1 cellular context compared by ENCODE assay signal in the genomic region with DNA sequence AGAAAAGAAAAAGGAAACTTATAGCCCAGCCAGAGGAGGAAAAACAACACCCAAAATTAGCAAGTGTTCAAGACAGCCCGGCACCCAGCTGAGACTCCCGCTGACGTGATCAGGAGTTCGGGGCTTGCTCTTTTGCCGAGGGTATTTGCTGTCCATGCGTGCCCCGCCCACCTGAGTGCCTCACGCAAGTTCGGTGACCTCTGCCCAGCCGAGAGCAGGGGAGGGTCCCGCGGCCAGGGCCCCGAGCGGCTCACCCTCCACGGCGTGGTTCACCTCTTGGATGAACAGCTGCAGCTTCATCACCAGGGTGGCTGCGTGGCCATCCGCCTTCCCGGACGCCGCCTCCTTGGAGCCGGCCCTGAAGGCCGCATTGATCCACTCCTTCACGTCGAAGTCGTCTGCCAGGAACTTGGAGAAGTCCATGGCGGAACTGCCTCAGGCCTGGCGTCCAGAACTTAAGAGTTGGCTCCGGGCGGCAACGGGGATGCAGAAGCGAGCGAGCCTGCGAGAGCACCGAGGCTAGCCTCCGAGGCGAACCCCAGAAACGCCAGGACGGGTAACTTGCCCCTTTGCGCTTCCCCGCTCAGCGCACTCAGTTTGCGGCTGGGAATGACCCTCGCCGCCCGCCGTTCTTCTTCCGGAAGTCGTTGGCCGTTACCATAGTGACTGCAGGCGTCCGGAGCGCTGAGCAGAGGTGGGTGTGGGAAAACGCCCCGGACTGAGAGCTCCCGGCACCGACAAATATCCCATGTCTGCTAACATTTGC.
TF ChIP-seq lines count a peak whose summit lies in the region.

A gene (minus strand): TSS at position 618 of the 766 bp plus-strand sequence. CDS start 195 bp downstream, at position 423.

TF ChIP-seq in HEK293, 187 proteins besides CTCF, POLR2A, EP300 and RAD21 (continued from another document and continues in another):
- no peak for TF ChIP-seq PRDM1 (tag by site-specific recombination; IDR thresholded peaks at IDR 0.05)
- no peak for TF ChIP-seq ZNF292 (tag by site-specific recombination; IDR thresholded peaks at IDR 0.05; ENCODE audit: borderline replicate concordance, low read depth)
- no peak for TF ChIP-seq GFI1B (tag by site-specific recombination; IDR thresholded peaks at IDR 0.05)
- TF ChIP-seq, protein P1, sequence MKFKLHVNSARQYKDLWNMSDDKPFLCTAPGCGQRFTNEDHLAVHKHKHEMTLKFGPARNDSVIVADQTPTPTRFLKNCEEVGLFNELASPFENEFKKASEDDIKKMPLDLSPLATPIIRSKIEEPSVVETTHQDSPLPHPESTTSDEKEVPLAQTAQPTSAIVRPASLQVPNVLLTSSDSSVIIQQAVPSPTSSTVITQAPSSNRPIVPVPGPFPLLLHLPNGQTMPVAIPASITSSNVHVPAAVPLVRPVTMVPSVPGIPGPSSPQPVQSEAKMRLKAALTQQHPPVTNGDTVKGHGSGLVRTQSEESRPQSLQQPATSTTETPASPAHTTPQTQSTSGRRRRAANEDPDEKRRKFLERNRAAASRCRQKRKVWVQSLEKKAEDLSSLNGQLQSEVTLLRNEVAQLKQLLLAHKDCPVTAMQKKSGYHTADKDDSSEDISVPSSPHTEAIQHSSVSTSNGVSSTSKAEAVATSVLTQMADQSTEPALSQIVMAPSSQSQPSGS (tag by site-specific recombination; IDR thresholded peaks at IDR 0.05; ENCODE audit: low read depth): 0 out of 2 replicates have a peak, but pooled peaks have one; percentile 5
- TF ChIP-seq ZNF530 (tag by site-specific recombination; IDR thresholded peaks at IDR 0.05; ENCODE audit: low read depth): no peak
- TF ChIP-seq ZNF626 (tag by site-specific recombination; IDR thresholded peaks at IDR 0.05): no peak
- no peak for TF ChIP-seq ZNF521 (tag by site-specific recombination; IDR thresholded peaks at IDR 0.05)
- TF ChIP-seq ZNF473 (tag by site-specific recombination; IDR thresholded peaks at IDR 0.05): no peak
- TF ChIP-seq ZNF76 (tag by site-specific recombination; IDR thresholded peaks at IDR 0.05; ENCODE audit: borderline replicate concordance, low read depth): peak; percentile 71
- no peak for TF ChIP-seq ZSCAN23 (tag by site-specific recombination; IDR thresholded peaks at IDR 0.05)
- no peak for TF ChIP-seq ZNF266 (tag by site-specific recombination; IDR thresholded peaks at IDR 0.05; ENCODE audit: low read depth)
- TF ChIP-seq, protein P2, sequence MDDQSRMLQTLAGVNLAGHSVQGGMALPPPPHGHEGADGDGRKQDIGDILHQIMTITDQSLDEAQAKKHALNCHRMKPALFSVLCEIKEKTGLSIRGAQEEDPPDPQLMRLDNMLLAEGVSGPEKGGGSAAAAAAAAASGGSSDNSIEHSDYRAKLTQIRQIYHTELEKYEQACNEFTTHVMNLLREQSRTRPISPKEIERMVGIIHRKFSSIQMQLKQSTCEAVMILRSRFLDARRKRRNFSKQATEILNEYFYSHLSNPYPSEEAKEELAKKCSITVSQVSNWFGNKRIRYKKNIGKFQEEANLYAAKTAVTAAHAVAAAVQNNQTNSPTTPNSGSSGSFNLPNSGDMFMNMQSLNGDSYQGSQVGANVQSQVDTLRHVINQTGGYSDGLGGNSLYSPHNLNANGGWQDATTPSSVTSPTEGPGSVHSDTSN (CRISPR knock-in tag; IDR thresholded peaks at IDR 0.05): no peak
- no peak for TF ChIP-seq ZNF239 (tag by site-specific recombination; IDR thresholded peaks at IDR 0.05)
- no peak for TF ChIP-seq ZNF155 (tag by site-specific recombination; IDR thresholded peaks at IDR 0.05)
- TF ChIP-seq ZNF391 (tag by site-specific recombination; IDR thresholded peaks at IDR 0.05; ENCODE audit: borderline replicate concordance, low read depth): peak; percentile 81; the same call in 1 of the 2 replicates
- no peak; the same call in none of the 2 replicates for TF ChIP-seq ZNF341 (tag by site-specific recombination; IDR thresholded peaks at IDR 0.05; ENCODE audit: low read depth)
- TF ChIP-seq ZNF404 (tag by site-specific recombination; IDR thresholded peaks at IDR 0.05): no peak
- no peak for TF ChIP-seq BCL11B (tag by site-specific recombination; IDR thresholded peaks at IDR 0.05; ENCODE audit: low read depth)
- TF ChIP-seq ZNF571 (tag by site-specific recombination; IDR thresholded peaks at IDR 0.05): no peak
- TF ChIP-seq, protein P3, sequence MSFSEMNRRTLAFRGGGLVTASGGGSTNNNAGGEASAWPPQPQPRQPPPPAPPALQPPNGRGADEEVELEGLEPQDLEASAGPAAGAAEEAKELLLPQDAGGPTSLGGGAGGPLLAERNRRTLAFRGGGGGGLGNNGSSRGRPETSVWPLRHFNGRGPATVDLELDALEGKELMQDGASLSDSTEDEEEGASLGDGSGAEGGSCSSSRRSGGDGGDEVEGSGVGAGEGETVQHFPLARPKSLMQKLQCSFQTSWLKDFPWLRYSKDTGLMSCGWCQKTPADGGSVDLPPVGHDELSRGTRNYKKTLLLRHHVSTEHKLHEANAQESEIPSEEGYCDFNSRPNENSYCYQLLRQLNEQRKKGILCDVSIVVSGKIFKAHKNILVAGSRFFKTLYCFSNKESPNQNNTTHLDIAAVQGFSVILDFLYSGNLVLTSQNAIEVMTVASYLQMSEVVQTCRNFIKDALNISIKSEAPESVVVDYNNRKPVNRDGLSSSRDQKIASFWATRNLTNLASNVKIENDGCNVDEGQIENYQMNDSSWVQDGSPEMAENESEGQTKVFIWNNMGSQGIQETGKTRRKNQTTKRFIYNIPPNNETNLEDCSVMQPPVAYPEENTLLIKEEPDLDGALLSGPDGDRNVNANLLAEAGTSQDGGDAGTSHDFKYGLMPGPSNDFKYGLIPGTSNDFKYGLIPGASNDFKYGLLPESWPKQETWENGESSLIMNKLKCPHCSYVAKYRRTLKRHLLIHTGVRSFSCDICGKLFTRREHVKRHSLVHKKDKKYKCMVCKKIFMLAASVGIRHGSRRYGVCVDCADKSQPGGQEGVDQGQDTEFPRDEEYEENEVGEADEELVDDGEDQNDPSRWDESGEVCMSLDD (tag by site-specific recombination; IDR thresholded peaks at IDR 0.05): 0 out of 2 replicates have a peak, but pooled peaks have one; percentile 33
- TF ChIP-seq, protein P4, sequence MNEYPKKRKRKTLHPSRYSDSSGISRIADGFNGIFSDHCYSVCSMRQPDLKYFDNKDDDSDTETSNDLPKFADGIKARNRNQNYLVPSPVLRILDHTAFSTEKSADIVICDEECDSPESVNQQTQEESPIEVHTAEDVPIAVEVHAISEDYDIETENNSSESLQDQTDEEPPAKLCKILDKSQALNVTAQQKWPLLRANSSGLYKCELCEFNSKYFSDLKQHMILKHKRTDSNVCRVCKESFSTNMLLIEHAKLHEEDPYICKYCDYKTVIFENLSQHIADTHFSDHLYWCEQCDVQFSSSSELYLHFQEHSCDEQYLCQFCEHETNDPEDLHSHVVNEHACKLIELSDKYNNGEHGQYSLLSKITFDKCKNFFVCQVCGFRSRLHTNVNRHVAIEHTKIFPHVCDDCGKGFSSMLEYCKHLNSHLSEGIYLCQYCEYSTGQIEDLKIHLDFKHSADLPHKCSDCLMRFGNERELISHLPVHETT (tag by site-specific recombination; IDR thresholded peaks at IDR 0.05): peak; percentile 80
- no peak for TF ChIP-seq ZNF791 (tag by site-specific recombination; IDR thresholded peaks at IDR 0.05)
- TF ChIP-seq ZNF585B (tag by site-specific recombination; IDR thresholded peaks at IDR 0.05): no peak
- peak; percentile 96 for TF ChIP-seq ZNF335 (tag by site-specific recombination; conservative IDR thresholded peaks at IDR 0.05)
- no peak for TF ChIP-seq ZNF302 (tag by site-specific recombination; IDR thresholded peaks at IDR 0.05; ENCODE audit: low read depth)
- no peak for TF ChIP-seq ZNF549 (tag by site-specific recombination; IDR thresholded peaks at IDR 0.05)
- TF ChIP-seq KLF16 (tag by site-specific recombination; IDR thresholded peaks at IDR 0.05): peak; percentile 94; the same call in 1 of the 2 replicates
- TF ChIP-seq OVOL3 (tag by site-specific recombination; IDR thresholded peaks at IDR 0.05): 0 out of 2 replicates have a peak, but pooled peaks have one; percentile 43
- peak; percentile 38; the same call in 1 of the 2 replicates for TF ChIP-seq ZNF394 (tag by site-specific recombination; IDR thresholded peaks at IDR 0.05; ENCODE audit: borderline replicate concordance)
- TF ChIP-seq ZNF785 (tag by site-specific recombination; IDR thresholded peaks at IDR 0.05): no peak
- TF ChIP-seq ZNF433 (tag by site-specific recombination; IDR thresholded peaks at IDR 0.05; ENCODE audit: low read depth): no peak
- no peak for TF ChIP-seq ZNF221 (tag by site-specific recombination; IDR thresholded peaks at IDR 0.05; ENCODE audit: borderline replicate concordance)
- no peak for TF ChIP-seq ZBTB1 (tag by site-specific recombination; IDR thresholded peaks at IDR 0.05)
- no peak for TF ChIP-seq ZNF707 (tag by site-specific recombination; IDR thresholded peaks at IDR 0.05)
- no peak for TF ChIP-seq ZNF274 (IDR thresholded peaks at IDR 0.05; ENCODE audit: low read length)
- TF ChIP-seq ZNF274 (tag by site-specific recombination; IDR thresholded peaks at IDR 0.05; ENCODE audit: borderline replicate concordance): no peak
- TF ChIP-seq ZNF202 (tag by site-specific recombination; IDR thresholded peaks at IDR 0.05; ENCODE audit: borderline replicate concordance): no peak
- TF ChIP-seq ZNF248 (tag by site-specific recombination; IDR thresholded peaks at IDR 0.05): no peak
- no peak for TF ChIP-seq ZNF423 (tag by site-specific recombination; IDR thresholded peaks at IDR 0.05)
- peak; percentile 94 for TF ChIP-seq ZXDB (tag by site-specific recombination; IDR thresholded peaks at IDR 0.05)
- TF ChIP-seq ZNF350 (tag by site-specific recombination; IDR thresholded peaks at IDR 0.05): no peak
- TF ChIP-seq ZNF48 (tag by site-specific recombination; IDR thresholded peaks at IDR 0.05): no peak
- TF ChIP-seq GLI4 (tag by site-specific recombination; IDR thresholded peaks at IDR 0.05): peak; percentile 99
- no peak for TF ChIP-seq ZNF23 (tag by site-specific recombination; IDR thresholded peaks at IDR 0.05; ENCODE audit: borderline replicate concordance)
- no peak for TF ChIP-seq ZNF776 (tag by site-specific recombination; IDR thresholded peaks at IDR 0.05; ENCODE audit: borderline replicate concordance)
- TF ChIP-seq GLI2 (tag by site-specific recombination; IDR thresholded peaks at IDR 0.05; ENCODE audit: borderline replicate concordance, low read depth): no peak
- no peak for TF ChIP-seq ZNF223 (tag by site-specific recombination; IDR thresholded peaks at IDR 0.05)
- TF ChIP-seq, protein P5, sequence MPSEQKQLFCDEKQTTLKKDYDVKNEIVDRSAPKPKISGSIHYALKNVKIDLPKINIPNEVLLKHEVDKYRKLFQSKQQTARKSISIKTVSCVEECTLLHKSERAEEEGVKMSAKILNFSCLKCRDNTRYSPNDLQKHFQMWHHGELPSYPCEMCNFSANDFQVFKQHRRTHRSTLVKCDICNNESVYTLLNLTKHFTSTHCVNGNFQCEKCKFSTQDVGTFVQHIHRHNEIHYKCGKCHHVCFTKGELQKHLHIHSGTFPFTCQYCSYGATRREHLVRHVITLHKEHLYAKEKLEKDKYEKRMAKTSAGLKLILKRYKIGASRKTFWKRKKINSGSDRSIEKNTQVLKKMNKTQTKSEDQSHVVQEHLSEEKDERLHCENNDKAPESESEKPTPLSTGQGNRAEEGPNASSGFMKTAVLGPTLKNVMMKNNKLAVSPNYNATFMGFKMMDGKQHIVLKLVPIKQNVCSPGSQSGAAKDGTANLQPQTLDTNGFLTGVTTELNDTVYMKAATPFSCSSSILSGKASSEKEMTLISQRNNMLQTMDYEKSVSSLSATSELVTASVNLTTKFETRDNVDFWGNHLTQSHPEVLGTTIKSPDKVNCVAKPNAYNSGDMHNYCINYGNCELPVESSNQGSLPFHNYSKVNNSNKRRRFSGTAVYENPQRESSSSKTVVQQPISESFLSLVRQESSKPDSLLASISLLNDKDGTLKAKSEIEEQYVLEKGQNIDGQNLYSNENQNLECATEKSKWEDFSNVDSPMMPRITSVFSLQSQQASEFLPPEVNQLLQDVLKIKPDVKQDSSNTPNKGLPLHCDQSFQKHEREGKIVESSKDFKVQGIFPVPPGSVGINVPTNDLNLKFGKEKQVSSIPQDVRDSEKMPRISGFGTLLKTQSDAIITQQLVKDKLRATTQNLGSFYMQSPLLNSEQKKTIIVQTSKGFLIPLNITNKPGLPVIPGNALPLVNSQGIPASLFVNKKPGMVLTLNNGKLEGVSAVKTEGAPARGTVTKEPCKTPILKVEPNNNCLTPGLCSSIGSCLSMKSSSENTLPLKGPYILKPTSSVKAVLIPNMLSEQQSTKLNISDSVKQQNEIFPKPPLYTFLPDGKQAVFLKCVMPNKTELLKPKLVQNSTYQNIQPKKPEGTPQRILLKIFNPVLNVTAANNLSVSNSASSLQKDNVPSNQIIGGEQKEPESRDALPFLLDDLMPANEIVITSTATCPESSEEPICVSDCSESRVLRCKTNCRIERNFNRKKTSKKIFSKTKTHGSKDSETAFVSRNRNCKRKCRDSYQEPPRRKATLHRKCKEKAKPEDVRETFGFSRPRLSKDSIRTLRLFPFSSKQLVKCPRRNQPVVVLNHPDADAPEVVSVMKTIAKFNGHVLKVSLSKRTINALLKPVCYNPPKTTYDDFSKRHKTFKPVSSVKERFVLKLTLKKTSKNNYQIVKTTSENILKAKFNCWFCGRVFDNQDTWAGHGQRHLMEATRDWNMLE (tag by site-specific recombination; conservative IDR thresholded peaks at IDR 0.05; ENCODE audit: low read depth): peak; percentile 46
- TF ChIP-seq, protein P6, sequence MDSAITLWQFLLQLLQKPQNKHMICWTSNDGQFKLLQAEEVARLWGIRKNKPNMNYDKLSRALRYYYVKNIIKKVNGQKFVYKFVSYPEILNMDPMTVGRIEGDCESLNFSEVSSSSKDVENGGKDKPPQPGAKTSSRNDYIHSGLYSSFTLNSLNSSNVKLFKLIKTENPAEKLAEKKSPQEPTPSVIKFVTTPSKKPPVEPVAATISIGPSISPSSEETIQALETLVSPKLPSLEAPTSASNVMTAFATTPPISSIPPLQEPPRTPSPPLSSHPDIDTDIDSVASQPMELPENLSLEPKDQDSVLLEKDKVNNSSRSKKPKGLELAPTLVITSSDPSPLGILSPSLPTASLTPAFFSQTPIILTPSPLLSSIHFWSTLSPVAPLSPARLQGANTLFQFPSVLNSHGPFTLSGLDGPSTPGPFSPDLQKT (IDR thresholded peaks at IDR 0.05; ENCODE audit: borderline replicate concordance, low read depth, low read length): no peak
- peak; percentile 90 for TF ChIP-seq ZNF660 (tag by site-specific recombination; IDR thresholded peaks at IDR 0.05)
- TF ChIP-seq, protein P7, sequence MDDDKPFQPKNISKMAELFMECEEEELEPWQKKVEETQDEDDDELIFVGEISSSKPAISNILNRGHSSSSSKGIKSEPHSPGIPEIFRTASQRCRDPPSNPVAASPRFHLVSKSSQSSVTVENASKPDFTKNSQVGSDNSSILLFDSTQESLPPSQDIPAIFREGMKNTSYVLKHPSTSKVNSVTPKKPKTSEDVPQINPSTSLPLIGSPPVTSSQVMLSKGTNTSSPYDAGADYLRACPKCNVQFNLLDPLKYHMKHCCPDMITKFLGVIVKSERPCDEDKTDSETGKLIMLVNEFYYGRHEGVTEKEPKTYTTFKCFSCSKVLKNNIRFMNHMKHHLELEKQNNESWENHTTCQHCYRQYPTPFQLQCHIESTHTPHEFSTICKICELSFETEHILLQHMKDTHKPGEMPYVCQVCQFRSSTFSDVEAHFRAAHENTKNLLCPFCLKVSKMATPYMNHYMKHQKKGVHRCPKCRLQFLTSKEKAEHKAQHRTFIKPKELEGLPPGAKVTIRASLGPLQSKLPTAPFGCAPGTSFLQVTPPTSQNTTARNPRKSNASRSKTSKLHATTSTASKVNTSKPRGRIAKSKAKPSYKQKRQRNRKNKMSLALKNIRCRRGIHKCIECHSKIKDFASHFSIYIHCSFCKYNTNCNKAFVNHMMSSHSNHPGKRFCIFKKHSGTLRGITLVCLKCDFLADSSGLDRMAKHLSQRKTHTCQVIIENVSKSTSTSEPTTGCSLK (tag by site-specific recombination; IDR thresholded peaks at IDR 0.05): no peak
- peak; percentile 83 for TF ChIP-seq ZSCAN30 (tag by site-specific recombination; IDR thresholded peaks at IDR 0.05)
